Comparison of ENCODE assay signal across 1 cellular context in the genomic region with DNA sequence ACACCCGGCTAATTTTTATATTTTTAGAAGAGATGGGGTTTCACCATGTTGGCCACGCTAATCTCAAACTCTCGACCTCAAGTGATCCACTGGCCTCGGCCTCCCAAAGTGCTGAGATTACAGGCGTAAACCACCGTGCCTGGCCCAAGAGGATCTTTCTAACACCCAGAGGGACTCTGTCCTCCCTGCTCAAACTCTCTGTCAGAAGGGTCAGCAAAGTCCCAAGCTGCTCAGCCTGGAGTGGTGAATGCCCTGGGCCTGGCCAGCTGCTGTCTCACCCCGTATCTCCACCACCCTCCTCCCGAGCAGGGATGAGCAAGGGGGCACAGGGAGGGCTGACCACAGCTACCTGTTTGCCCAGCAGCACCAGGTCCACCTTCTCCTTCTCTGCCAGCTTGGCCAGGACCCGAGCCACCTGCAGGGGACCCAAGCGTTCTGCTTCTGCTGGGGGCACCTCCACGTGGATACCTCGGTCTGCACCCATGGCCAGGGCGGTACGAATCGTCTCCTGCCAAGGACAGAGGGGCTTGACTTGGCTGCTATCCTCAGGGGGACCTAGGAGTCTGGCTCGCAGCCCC.
A peak's percentile ranks its signal among the peaks of the same experiment; 100 is the strongest.
TF ChIP-seq lines count a peak whose summit lies in the region.

No MANE protein-coding gene starts in this region.

TF ChIP-seq in HepG2, 621 proteins besides CTCF, POLR2A, EP300 and RAD21 (continued from another document):
- TF ChIP-seq ZMYM3 (CRISPR knock-in tag; IDR thresholded peaks at IDR 0.05) (0 out of 2 replicates have a peak, but pooled peaks have one; percentile 23), ZNF510 (CRISPR knock-in tag; IDR thresholded peaks at IDR 0.05; ENCODE audit: low read depth) (0 out of 2 replicates have a peak, but pooled peaks have one; percentile 31), POGZ (CRISPR knock-in tag; IDR thresholded peaks at IDR 0.05) (no peak), TAF15 (IDR thresholded peaks at IDR 0.05; ENCODE audit: low read depth, low read length, poor library complexity, severe bottlenecking) (peak; percentile 51), ZSCAN25 (CRISPR knock-in tag; IDR thresholded peaks at IDR 0.05) (0 out of 2 replicates have a peak, but pooled peaks have one; percentile 39), NKX3-1 (CRISPR knock-in tag; IDR thresholded peaks at IDR 0.05) (no peak), SALL1 (CRISPR knock-in tag; IDR thresholded peaks at IDR 0.05) (peak; percentile 37; the same call in 1 of the 2 replicates), FOXJ3 (CRISPR knock-in tag; IDR thresholded peaks at IDR 0.05; ENCODE audit: borderline replicate concordance) (no peak), NCOA5 (CRISPR knock-in tag; IDR thresholded peaks at IDR 0.05) (no peak), SAP130 (CRISPR knock-in tag; IDR thresholded peaks at IDR 0.05; ENCODE audit: low read depth) (0 out of 2 replicates have a peak, but pooled peaks have one; percentile 21), PRPF4 (IDR thresholded peaks at IDR 0.05; ENCODE audit: low read depth, low read length, poor library complexity, severe bottlenecking) (no peak), NFATC3 (CRISPR knock-in tag; IDR thresholded peaks at IDR 0.05) (no peak), HNRNPUL1 (IDR thresholded peaks at IDR 0.05; ENCODE audit: low read depth, low read length) (no peak), NFE2 (CRISPR knock-in tag; IDR thresholded peaks at IDR 0.05) (no peak), HNRNPL (IDR thresholded peaks at IDR 0.05; ENCODE audit: low read depth, low read length) (peak; percentile 83; the same call in 1 of the 2 replicates), NR1H2 (CRISPR knock-in tag; IDR thresholded peaks at IDR 0.05; ENCODE audit: borderline replicate concordance, low read depth) (no peak), THAP11 (CRISPR knock-in tag; IDR thresholded peaks at IDR 0.05) (no peak), ZNF598 (CRISPR knock-in tag; IDR thresholded peaks at IDR 0.05; ENCODE audit: borderline replicate concordance) (0 out of 2 replicates have a peak, but pooled peaks have one; percentile 48)
- TF ChIP-seq, protein P1, sequence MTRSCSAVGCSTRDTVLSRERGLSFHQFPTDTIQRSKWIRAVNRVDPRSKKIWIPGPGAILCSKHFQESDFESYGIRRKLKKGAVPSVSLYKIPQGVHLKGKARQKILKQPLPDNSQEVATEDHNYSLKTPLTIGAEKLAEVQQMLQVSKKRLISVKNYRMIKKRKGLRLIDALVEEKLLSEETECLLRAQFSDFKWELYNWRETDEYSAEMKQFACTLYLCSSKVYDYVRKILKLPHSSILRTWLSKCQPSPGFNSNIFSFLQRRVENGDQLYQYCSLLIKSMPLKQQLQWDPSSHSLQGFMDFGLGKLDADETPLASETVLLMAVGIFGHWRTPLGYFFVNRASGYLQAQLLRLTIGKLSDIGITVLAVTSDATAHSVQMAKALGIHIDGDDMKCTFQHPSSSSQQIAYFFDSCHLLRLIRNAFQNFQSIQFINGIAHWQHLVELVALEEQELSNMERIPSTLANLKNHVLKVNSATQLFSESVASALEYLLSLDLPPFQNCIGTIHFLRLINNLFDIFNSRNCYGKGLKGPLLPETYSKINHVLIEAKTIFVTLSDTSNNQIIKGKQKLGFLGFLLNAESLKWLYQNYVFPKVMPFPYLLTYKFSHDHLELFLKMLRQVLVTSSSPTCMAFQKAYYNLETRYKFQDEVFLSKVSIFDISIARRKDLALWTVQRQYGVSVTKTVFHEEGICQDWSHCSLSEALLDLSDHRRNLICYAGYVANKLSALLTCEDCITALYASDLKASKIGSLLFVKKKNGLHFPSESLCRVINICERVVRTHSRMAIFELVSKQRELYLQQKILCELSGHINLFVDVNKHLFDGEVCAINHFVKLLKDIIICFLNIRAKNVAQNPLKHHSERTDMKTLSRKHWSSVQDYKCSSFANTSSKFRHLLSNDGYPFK (CRISPR knock-in tag; IDR thresholded peaks at IDR 0.05; ENCODE audit: borderline replicate concordance) = no peak
